In the genomic region with DNA sequence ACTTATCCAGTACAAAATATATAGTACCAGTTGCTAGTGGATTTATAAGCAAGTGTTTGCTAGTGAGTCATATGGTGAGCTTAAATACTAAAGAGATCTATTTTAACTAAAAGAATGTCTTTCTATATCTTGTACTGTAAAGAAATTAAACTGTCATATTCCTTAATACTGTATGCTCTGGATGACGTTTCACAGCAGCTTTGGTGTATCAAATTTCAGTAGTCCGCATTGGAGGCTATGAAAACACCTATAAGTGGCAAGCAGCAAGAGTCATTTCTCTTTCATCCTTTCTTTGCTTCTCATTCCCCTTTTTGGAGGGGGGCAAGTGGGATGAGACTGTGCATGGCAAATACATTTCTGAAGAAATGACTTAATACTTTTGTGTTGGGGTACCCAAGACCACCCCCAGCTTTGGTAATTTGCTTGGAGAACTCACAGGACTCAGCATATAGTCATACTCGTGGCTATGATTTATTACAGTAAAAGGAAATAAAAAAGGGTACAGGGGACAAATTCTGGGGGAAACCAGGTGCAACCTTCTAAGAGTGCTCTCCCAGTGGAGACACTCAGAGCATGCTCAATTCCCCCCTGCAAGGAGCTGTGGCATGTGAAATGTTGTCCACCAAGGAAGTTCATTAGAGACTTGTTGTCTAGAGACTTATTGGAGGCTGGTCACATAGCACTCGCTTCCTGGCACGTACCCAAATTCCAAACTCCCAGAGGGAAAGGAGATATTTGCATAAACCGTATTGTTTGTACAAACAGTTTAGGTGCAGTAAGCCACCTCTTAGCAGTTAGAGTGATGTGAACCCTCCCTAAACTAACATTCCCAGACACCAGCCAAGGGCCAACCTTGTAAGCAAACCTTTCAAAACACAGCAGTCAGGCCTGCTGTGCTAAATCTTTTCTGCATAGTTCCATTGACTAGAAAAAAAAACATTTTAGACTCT, we compare ENCODE assay signal across 10 cellular contexts.
DNase-seq lines count a peak whose midpoint lies in the region; ATAC-seq lines count a peak whose summit lies in the region.
"Had no signal": no experiment of that assay in that cellular context is flagged by ENCODE, and none has a peak within 500 bp of the region (broad histone marks: within the 10 kb centered on the region; RNA-seq: fewer than 3 reads in every experiment).

No MANE protein-coding gene starts in this region.

- H3K4me1 ChIP-seq in SJCRH30, result peaks cover 51% of the 10 kb centered on the region

- H3K9me3 Mint-ChIP-seq in stimulated activated naive CD8-positive, alpha-beta T cell treated with anti-CD3 and anti-CD28 coated beads, Interleukin-15, amount 100 ng/mL, for 72 hours, result no peaks in the 10 kb centered on the region
- H3K9me3 Mint-ChIP-seq: activated naive CD4-positive, alpha-beta T cell treated with anti-CD3 and anti-CD28 coated beads, Interleukin-2, amount 10 ng/mL, durations not matched to agents 7 days and 5 days had no signal

- no peaks in the 10 kb centered on the region for H3K27me3 ChIP-seq in SJCRH30
- H3K27me3 ChIP-seq: heart right ventricle had no signal

- H3K4me1 Mint-ChIP-seq in stimulated activated naive CD8-positive, alpha-beta T cell treated with anti-CD3 and anti-CD28 coated beads, Interleukin-15, amount 100 ng/mL, for 72 hours, result no peaks in the 10 kb centered on the region
- H3K4me1 Mint-ChIP-seq: activated naive CD4-positive, alpha-beta T cell treated with anti-CD3 and anti-CD28 coated beads, Interleukin-2, amount 10 ng/mL, durations not matched to agents 7 days and 5 days had no signal

- H3K27ac ChIP-seq in SJCRH30, result no peak overlapping the region; the same call in 1 of the 2 replicates
- H3K27ac ChIP-seq: heart right ventricle had no signal

- no peaks in the 10 kb centered on the region for H3K27me3 Mint-ChIP-seq in stimulated activated naive CD8-positive, alpha-beta T cell treated with anti-CD3 and anti-CD28 coated beads, Interleukin-15, amount 100 ng/mL, for 72 hours
- H3K27me3 Mint-ChIP-seq: activated naive CD4-positive, alpha-beta T cell treated with anti-CD3 and anti-CD28 coated beads, Interleukin-2, amount 10 ng/mL, durations not matched to agents 7 days and 5 days had no signal

- H3K36me3 ChIP-seq in SJCRH30, result no peaks in the 10 kb centered on the region

- ATAC-seq in left lobe of liver, result peak; percentile 62
- ATAC-seq in stimulated activated naive CD8-positive, alpha-beta T cell treated with anti-CD3 and anti-CD28 coated beads, Interleukin-15, amount 100 ng/mL, for 72 hours, result no peak
- ATAC-seq in HG03432 (IDR thresholded peaks at IDR 0.05; ENCODE audit: unreplicated experiment), result no peak

- no peak overlapping the region for H3K4me3 Mint-ChIP-seq in stimulated activated naive CD8-positive, alpha-beta T cell treated with anti-CD3 and anti-CD28 coated beads, Interleukin-15, amount 100 ng/mL, for 72 hours
- H3K4me3 Mint-ChIP-seq: activated naive CD4-positive, alpha-beta T cell treated with anti-CD3 and anti-CD28 coated beads, Interleukin-2, amount 10 ng/mL, durations not matched to agents 7 days and 5 days had no signal

- no peaks in the 10 kb centered on the region for H3K9me3 ChIP-seq in SJCRH30 (replicated peaks)
- H3K9me3 ChIP-seq: heart right ventricle had no signal

- H3K4me3 ChIP-seq in SJCRH30, result no peak overlapping the region
- H3K4me3 ChIP-seq: heart right ventricle had no signal

- DNase-seq in DMS53 treated with DMSO at 0.1 percent for 48 hours (lab: John Stamatoyannopoulos, UW; ENCODE audit: unreplicated experiment) (peak; percentile 76), NCI-H1092 treated with DMSO at 0.1 percent for 48 hours (lab: John Stamatoyannopoulos, UW) (peak; percentile 18), SJCRH30 (peak; percentile 41 to 60), left lobe of liver (ENCODE audit: low spot score) (no peak)
- DNase-seq in stimulated activated naive CD8-positive, alpha-beta T cell treated with anti-CD3 and anti-CD28 coated beads, Interleukin-15, amount 100 ng/mL, for 72 hours, result no peak
- no peak for DNase-seq in activated T-cell treated with anti-CD3 and anti-CD28 coated beads, Interleukin-2, amount 50 U/mL, for 1 hour
- DNase-seq in stimulated activated CD4-positive, alpha-beta T cell treated with anti-CD3 and anti-CD28 coated beads, Interleukin-4, amount 100 ng/mL, for 1 hour, result no peak
- DNase-seq: activated naive CD4-positive, alpha-beta T cell treated with anti-CD3 and anti-CD28 coated beads, Interleukin-2, amount 10 ng/mL, durations not matched to agents 7 days and 5 days had no signal

- H3K27ac Mint-ChIP-seq in stimulated activated naive CD8-positive, alpha-beta T cell treated with anti-CD3 and anti-CD28 coated beads, Interleukin-15, amount 100 ng/mL, for 72 hours, result no peak overlapping the region
- H3K27ac Mint-ChIP-seq: activated naive CD4-positive, alpha-beta T cell treated with anti-CD3 and anti-CD28 coated beads, Interleukin-2, amount 10 ng/mL, durations not matched to agents 7 days and 5 days had no signal

Comparison
In these comparisons a context has a peak if more than half of its experiments do, and no peak if none do; other contexts are left out.
1. DNase-seq: peak in DMS53 treated with DMSO at 0.1 percent for 48 hours (single experiment), NCI-H1092 treated with DMSO at 0.1 percent for 48 hours (single experiment) and SJCRH30 (2 of 2); none in left lobe of liver (single experiment), stimulated activated naive CD8-positive, alpha-beta T cell treated with anti-CD3 and anti-CD28 coated beads, Interleukin-15, amount 100 ng/mL, for 72 hours (0 of 2), activated T-cell treated with anti-CD3 and anti-CD28 coated beads, Interleukin-2, amount 50 U/mL, for 1 hour (single experiment) and stimulated activated CD4-positive, alpha-beta T cell treated with anti-CD3 and anti-CD28 coated beads, Interleukin-4, amount 100 ng/mL, for 1 hour (single experiment).